ENCODE assay signal across 12 cellular contexts in genomic region chr1:76292418-76293184, GRCh38.
DNase-seq lines count a peak whose midpoint lies in the region; ATAC-seq and TF ChIP-seq lines count a peak whose summit lies in the region.
"Had no signal": no experiment of that assay in that cellular context is flagged by ENCODE, and none has a peak within 500 bp of the region (broad histone marks: within the 10 kb centered on the region; RNA-seq: fewer than 3 reads in every experiment).

No MANE protein-coding gene starts in this region.

- ATAC-seq in GM18858 (IDR thresholded peaks at IDR 0.05; ENCODE audit: unreplicated experiment), result peak; percentile 48
- peak; percentile 74 for ATAC-seq in GM21619 (IDR thresholded peaks at IDR 0.05; ENCODE audit: unreplicated experiment)
- peak; percentile 60 for ATAC-seq in HG03432 (IDR thresholded peaks at IDR 0.05; ENCODE audit: unreplicated experiment)
- ATAC-seq: activated CD8-positive, alpha-beta T cell treated with anti-CD3 and anti-CD28 coated beads for 36 hours; SK-N-SH treated with all-trans-retinoic acid at 6 μM for 48 hours had no signal

- H3K27me3 ChIP-seq in kidney epithelial cell (ENCODE audit: control insufficient read depth, insufficient read depth, low read length) (no peaks in the 10 kb centered on the region), brain microvascular endothelial cell (replicated peaks) (no peaks in the 10 kb centered on the region)

- DNase-seq in kidney epithelial cell (ENCODE audit: low read depth) (peak; percentile 51), brain microvascular endothelial cell (no peak), T-helper 1 cell (no peak)
- no peak for DNase-seq in stimulated activated naive CD4-positive, alpha-beta T cell (lab: John Stamatoyannopoulos, UW)
- DNase-seq: activated CD8-positive, alpha-beta T cell treated with anti-CD3 and anti-CD28 coated beads for 36 hours; DMS 273 treated with DMSO at 0.1 percent for 48 hours; NCI-H526; stimulated activated CD8-positive, alpha-beta memory T cell treated with anti-CD3 and anti-CD28 coated beads, Interleukin-4, amount 100 ng/mL, for 48 hours had no signal

- H3K4me3 ChIP-seq in kidney epithelial cell (ENCODE audit: low read depth, low read length), result no peak overlapping the region
- H3K4me3 ChIP-seq in brain microvascular endothelial cell (ENCODE audit: low read depth, low read length), result no peak overlapping the region

- no peak overlapping the region for H3K27ac ChIP-seq in brain microvascular endothelial cell

- in situ Hi-C loops in brain microvascular endothelial cell (cut with HindIII; ENCODE audit: low pct_ligation_motif_present, low sequenced_read_pairs), result no loop called here

- H3K36me3 ChIP-seq in kidney epithelial cell (ENCODE audit: control insufficient read depth, insufficient read depth, low read length), result no peaks in the 10 kb centered on the region
- no peaks in the 10 kb centered on the region for H3K36me3 ChIP-seq in brain microvascular endothelial cell (replicated peaks)

- TF ChIP-seq CTCF in kidney epithelial cell (IDR thresholded peaks at IDR 0.05; ENCODE audit: insufficient read depth, low read length, poor library complexity, severe bottlenecking) (no peak), brain microvascular endothelial cell (IDR thresholded peaks at IDR 0.05; ENCODE audit: low read depth, low read length, missing control alignments) (no peak)
